16 cellular contexts compared by ENCODE assay signal in genomic region chr1:25277295-25277694, GRCh38. TPM values are rescaled to one million over a fixed set of nuclear protein-coding genes. Genes with fewer than 3 reads are reported as not detected.
"Had no signal": no experiment of that assay in that cellular context is flagged by ENCODE, and none has a peak within 500 bp of the region (broad histone marks: within the 10 kb centered on the region; RNA-seq: fewer than 3 reads in every experiment).

No MANE protein-coding gene starts in this region.

RNA-seq across cellular contexts. Expression of gene RHD, which starts 5.0 kb away (rescaled TPM):
- total RNA-seq: natural killer cell treated with Interleukin-12 subunit alpha and Interleukin-12 subunit beta and Interleukin-15 and Interleukin-18, amount 100 ng/mL, for 72 hours; omental fat pad; osteoblast; osteocyte; ovary; pancreas; posterior vena cava; progenitor cell of endocrine pancreas; prostate gland; pulmonary artery endothelial cell; renal cortical epithelial cell; smooth muscle cell had no signal
- polyA plus RNA-seq: neural cell, ovary, pancreas, psoas muscle, sigmoid colon, small intestine, smooth muscle cell had no signal
